18 cellular contexts compared by ENCODE assay signal in the genomic region with DNA sequence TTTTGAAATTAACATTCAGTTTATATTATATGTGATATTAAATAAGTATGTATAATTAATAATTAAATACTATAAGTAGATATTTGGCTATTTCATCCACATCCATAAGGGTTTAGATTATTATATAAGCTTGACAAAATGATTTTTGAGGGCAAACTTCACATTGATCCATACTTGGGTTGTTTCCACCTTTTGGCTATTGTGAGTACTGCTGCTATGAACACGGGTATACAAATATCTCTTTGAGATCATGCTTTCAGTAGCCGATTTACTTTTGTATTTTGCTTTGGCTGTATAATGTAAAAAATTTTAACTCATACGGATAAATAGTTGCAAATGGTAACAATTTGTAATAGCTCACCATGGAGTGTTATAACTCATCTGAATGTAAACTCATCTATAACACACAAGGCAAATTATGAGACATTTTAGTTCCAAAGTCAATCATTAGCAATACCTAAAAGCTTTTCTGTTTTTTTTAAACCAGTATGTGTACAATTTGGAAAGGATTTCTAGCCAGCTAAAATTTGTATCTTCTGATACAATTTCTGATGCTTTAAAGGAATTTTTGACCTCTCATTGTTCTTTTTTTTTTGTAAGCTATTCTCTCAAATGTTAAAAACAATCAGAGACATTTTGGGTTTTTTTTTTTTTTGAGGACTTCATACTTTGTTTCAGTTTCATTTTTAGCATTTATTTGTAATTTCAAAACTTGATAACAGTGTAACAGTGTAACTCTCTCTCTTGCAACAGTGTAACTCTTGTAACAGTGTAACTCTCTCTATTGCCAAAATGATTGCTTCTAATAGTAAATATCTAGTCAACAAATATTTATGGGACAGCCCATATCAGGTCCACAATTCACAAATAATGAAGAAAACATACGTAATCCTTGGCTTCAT. TPM values are rescaled to one million over a fixed set of nuclear protein-coding genes. Genes with fewer than 3 reads are reported as not detected.
A peak's percentile ranks its signal among the peaks of the same experiment; 100 is the strongest.
DNase-seq lines count a peak whose midpoint lies in the region; ATAC-seq and TF ChIP-seq lines count a peak whose summit lies in the region.
"Had no signal": no experiment of that assay in that cellular context is flagged by ENCODE, and none has a peak within 500 bp of the region (broad histone marks: within the 10 kb centered on the region; RNA-seq: fewer than 3 reads in every experiment).

No MANE protein-coding gene starts in this region.

- no peaks in the 10 kb centered on the region; the same call in 1 of the 2 replicates for H3K4me1 ChIP-seq in H9 (ENCODE audit: insufficient read depth, low read length)
- peaks cover 8% of the 10 kb centered on the region for H3K4me1 ChIP-seq in OCI-LY3 (ENCODE audit: low read length)
- H3K4me1 ChIP-seq in foreskin keratinocyte = no peaks in the 10 kb centered on the region
- H3K4me1 ChIP-seq: heart left ventricle, lower lobe of right lung, prostate gland, SJSA1 had no signal

- H2AFZ ChIP-seq in H9 (ENCODE audit: low read length) = no peak overlapping the region
- H2AFZ ChIP-seq in OCI-LY3 (ENCODE audit: low read depth, low read length) = peak overlapping the region; percentile 82; the same call in 1 of the 2 replicates

- no peak overlapping the region for H2AK5ac ChIP-seq in H9 (ENCODE audit: insufficient read length, low read length)

- H3K14ac ChIP-seq in H9 (ENCODE audit: insufficient read depth, low read length) = no peak overlapping the region

- no peak overlapping the region for H3K4ac ChIP-seq in H9 (ENCODE audit: low read depth, low read length)

- no peaks in the 10 kb centered on the region for H3K79me1 ChIP-seq in H9 (ENCODE audit: insufficient read depth, low read depth, low read length, poor library complexity, severe bottlenecking)

- H3K9me3 ChIP-seq in H9 (ENCODE audit: control insufficient read depth, low read depth, low read length) (no peaks in the 10 kb centered on the region), OCI-LY3 (ENCODE audit: insufficient read depth, low read length) (no peaks in the 10 kb centered on the region)
- H3K9me3 ChIP-seq: lower lobe of right lung, prostate gland, SJSA1 had no signal

- H4K8ac ChIP-seq in H9 (replicated peaks; ENCODE audit: insufficient read length, low read depth, low read length) = no peak overlapping the region

- H4K91ac ChIP-seq in H9 (ENCODE audit: insufficient read length, low read depth, low read length) = no peak overlapping the region

- no peaks in the 10 kb centered on the region for H4K20me1 ChIP-seq in H9 (ENCODE audit: control insufficient read depth, insufficient read depth, insufficient read length)
- H4K20me1 ChIP-seq in OCI-LY3 (ENCODE audit: insufficient read depth, low read length) = no peaks in the 10 kb centered on the region

- CTCF ChIA-PET in activated CD4-positive, alpha-beta T cell treated with anti-CD3 and anti-CD28 coated beads, Interleukin-2, amount 10 ng/mL, durations not matched to agents 7 days and 5 days (lab: Charles Lee) = interaction anchor here (0.6 to 1.3 kb wide), 3 partner anchors 10 to 21 kb away, joined by 3 to 4 read pairs (median 3); no protein-coding TSS in a partner anchor

- H3T11ph ChIP-seq in H9 (ENCODE audit: low read length) = no peak overlapping the region

- H3K56ac ChIP-seq in H9 (ENCODE audit: insufficient read length, low read depth, low read length) = no peak overlapping the region

- no peak overlapping the region for H2BK12ac ChIP-seq in H9 (ENCODE audit: insufficient read length, low read depth, low read length)

- H3K18ac ChIP-seq in H9 (ENCODE audit: insufficient read length, low read depth, low read length) = no peak overlapping the region

- H2BK20ac ChIP-seq in H9 (ENCODE audit: low read depth, low read length, poor library complexity, severe bottlenecking) = no peak overlapping the region

- H3K9ac ChIP-seq in H9 (ENCODE audit: extremely low read depth, insufficient read length, low read length) (no peak overlapping the region), OCI-LY3 (ENCODE audit: low read length) (no peak overlapping the region)

- no peak overlapping the region for H3K4me2 ChIP-seq in H9 (ENCODE audit: insufficient read depth, insufficient read length, low read length)
- peak overlapping the region; percentile 57 for H3K4me2 ChIP-seq in OCI-LY3 (ENCODE audit: low read length)

- no peak overlapping the region for H3K27ac ChIP-seq in H9 (ENCODE audit: insufficient read length, low read depth, low read length)
- H3K27ac ChIP-seq in OCI-LY3 (ENCODE audit: low read length) = no peak overlapping the region
- H3K27ac ChIP-seq in foreskin keratinocyte = no peak overlapping the region
- H3K27ac ChIP-seq: heart left ventricle, lower lobe of right lung, prostate gland, SJSA1 had no signal

- POLR2A ChIA-PET in activated CD4-positive, alpha-beta T cell treated with anti-CD3 and anti-CD28 coated beads, Interleukin-2, amount 10 ng/mL, durations not matched to agents 7 days and 5 days (lab: Charles Lee) = no interaction called here

- H3K36me3 Mint-ChIP-seq in activated CD4-positive, alpha-beta T cell treated with anti-CD3 and anti-CD28 coated beads, Interleukin-2, amount 10 ng/mL, durations not matched to agents 7 days and 5 days (ENCODE audit: low read depth) = no peaks in the 10 kb centered on the region
- H3K36me3 Mint-ChIP-seq in H9 (ENCODE audit: insufficient read depth in 1 of 3, low read depth in 3 of 3) (peaks cover 0 to 9% (median 3%) of the 10 kb centered on the region in 3 experiments; a peak in 4 of 7 replicates), neural crest cell (ENCODE audit: low read depth) (no peaks in the 10 kb centered on the region)
- H3K36me3 Mint-ChIP-seq: activated naive CD4-positive, alpha-beta T cell treated with anti-CD3 and anti-CD28 coated beads, Interleukin-2, amount 50 U/mL, for 72 hours had no signal

- H3K27me3 Mint-ChIP-seq in activated CD4-positive, alpha-beta T cell treated with anti-CD3 and anti-CD28 coated beads, Interleukin-2, amount 10 ng/mL, durations not matched to agents 7 days and 5 days = peaks cover 2% of the 10 kb centered on the region
- no peaks in the 10 kb centered on the region; the same call in 1 of the 2 replicates for H3K27me3 Mint-ChIP-seq in H9 (ENCODE audit: low read depth)
- H3K27me3 Mint-ChIP-seq in neural crest cell (ENCODE audit: low read depth) = peaks cover 50% of the 10 kb centered on the region

- TF ChIP-seq CTCF in H9 (conservative IDR thresholded peaks at IDR 0.05) (peak; percentile 34; the same call in 1 of the 3 replicates), OCI-LY3 (IDR thresholded peaks at IDR 0.05; ENCODE audit: low read depth, low read length) (no peak), neural crest cell (conservative IDR thresholded peaks at IDR 0.05) (peak; percentile 36), foreskin keratinocyte (conservative IDR thresholded peaks at IDR 0.05) (no peak)

- H2BK120ac ChIP-seq in H9 (ENCODE audit: low read depth, low read length, poor library complexity, severe bottlenecking) = no peak overlapping the region

- H3K4me1 Mint-ChIP-seq in activated CD4-positive, alpha-beta T cell treated with anti-CD3 and anti-CD28 coated beads, Interleukin-2, amount 10 ng/mL, durations not matched to agents 7 days and 5 days = peaks cover 21% of the 10 kb centered on the region
- H3K4me1 Mint-ChIP-seq in H9 (no peaks in the 10 kb centered on the region), neural crest cell (no peaks in the 10 kb centered on the region)

- H3K79me2 ChIP-seq in H9 (ENCODE audit: insufficient read depth, low read length) (no peaks in the 10 kb centered on the region), OCI-LY3 (ENCODE audit: low read length) (no peaks in the 10 kb centered on the region)

- H3K9me3 Mint-ChIP-seq in activated CD4-positive, alpha-beta T cell treated with anti-CD3 and anti-CD28 coated beads, Interleukin-2, amount 10 ng/mL, durations not matched to agents 7 days and 5 days = peaks cover 2% of the 10 kb centered on the region
- H3K9me3 Mint-ChIP-seq in H9 (peaks cover 6 to 12% of the 10 kb centered on the region in 2 experiments), neural crest cell (peaks cover 10% of the 10 kb centered on the region)
- H3K9me3 Mint-ChIP-seq: activated naive CD4-positive, alpha-beta T cell treated with anti-CD3 and anti-CD28 coated beads, Interleukin-2, amount 50 U/mL, for 72 hours had no signal

- no peak overlapping the region for H4K5ac ChIP-seq in H9 (ENCODE audit: insufficient read length, low read depth, low read length)

- H3K4me3 ChIP-seq in OCI-LY3 (ENCODE audit: low read length) = peak overlapping the region; percentile 29
- H3K4me3 ChIP-seq: heart left ventricle, lower lobe of right lung, prostate gland, SJSA1 had no signal

- intact Hi-C loops in posterior cingulate gyrus (cut with DNase I) = no loop called here

- H2BK15ac ChIP-seq in H9 (ENCODE audit: low read depth, low read length) = no peak overlapping the region

- peak overlapping the region; percentile 79 for H3K27ac Mint-ChIP-seq in activated CD4-positive, alpha-beta T cell treated with anti-CD3 and anti-CD28 coated beads, Interleukin-2, amount 10 ng/mL, durations not matched to agents 7 days and 5 days
- H3K27ac Mint-ChIP-seq in H9 (no peak overlapping the region), neural crest cell (ENCODE audit: unreplicated experiment) (no peak overlapping the region)

- H3K23ac ChIP-seq in H9 (ENCODE audit: insufficient read length, low read depth, low read length) = no peak overlapping the region

- WGBS in H9 (ENCODE audit: extremely low coverage, insufficient read length, low lambda C conversion rate) = no CpG with 5 or more reads among the region's 4 CpGs

- no peak overlapping the region for H2BK5ac ChIP-seq in H9 (ENCODE audit: insufficient read length, low read length)

- no peak for ATAC-seq in foreskin keratinocyte
- ATAC-seq: heart left ventricle, lower lobe of right lung had no signal

- DNase-seq in activated CD4-positive, alpha-beta T cell treated with anti-CD3 and anti-CD28 coated beads, Interleukin-2, amount 10 ng/mL, durations not matched to agents 7 days and 5 days = no peak
- no peak for DNase-seq in activated CD4-positive, alpha-beta T cell treated with anti-CD3 and anti-CD28 coated beads for 48 hours
- DNase-seq in H9 (no peak), neural crest cell (ENCODE audit: low read depth, low spot score) (no peak), posterior cingulate gyrus (no peak), foreskin keratinocyte (no peak), cerebellum (ENCODE audit: low spot score) (no peak)
- DNase-seq: ACHN; DMS79; heart left ventricle; lower lobe of right lung; NCI-H1092 treated with DMSO at 0.1 percent for 48 hours; NCI-H748 treated with DMSO at 0.1 percent for 48 hours; stimulated activated CD4-positive, alpha-beta T cell treated with anti-CD3 and anti-CD28 coated beads, Interleukin-4, amount 100 ng/mL, for 1 hour had no signal

- no peaks in the 10 kb centered on the region for H3K23me2 ChIP-seq in H9 (ENCODE audit: insufficient read length, low read depth, low read length, poor library complexity, severe bottlenecking)

- no peaks in the 10 kb centered on the region for H3K36me3 ChIP-seq in OCI-LY3 (replicated peaks; ENCODE audit: low read depth, low read length)
- H3K36me3 ChIP-seq: heart left ventricle, lower lobe of right lung, prostate gland, SJSA1 had no signal

- H3K4me3 Mint-ChIP-seq in activated CD4-positive, alpha-beta T cell treated with anti-CD3 and anti-CD28 coated beads, Interleukin-2, amount 10 ng/mL, durations not matched to agents 7 days and 5 days = peak overlapping the region; percentile 40
- H3K4me3 Mint-ChIP-seq in H9 (no peak overlapping the region), neural crest cell (no peak overlapping the region)

- no peaks in the 10 kb centered on the region for H3K27me3 ChIP-seq in H9 (ENCODE audit: insufficient read depth, low read length)
- H3K27me3 ChIP-seq in OCI-LY3 (ENCODE audit: low read depth, low read length) = no peaks in the 10 kb centered on the region
- no peaks in the 10 kb centered on the region for H3K27me3 ChIP-seq in foreskin keratinocyte
- H3K27me3 ChIP-seq: heart left ventricle, SJSA1 had no signal

RNA-seq across cellular contexts. Expression of gene ARX, which starts 51.8 kb away (rescaled TPM):
- not detected for total RNA-seq in activated CD4-positive, alpha-beta T cell treated with anti-CD3 and anti-CD28 coated beads, Interleukin-2, amount 10 ng/mL, durations not matched to agents 7 days and 5 days
- total RNA-seq in H9 (2021) (0.24 and 0.42 TPM in 2 replicates), neural crest cell (0.16 and 0.20 TPM in 2 replicates), foreskin keratinocyte (not detected in 2 replicates), cerebellum (not detected)
- not detected in 2 replicates for polyA plus RNA-seq in foreskin keratinocyte
- total RNA-seq: activated naive CD4-positive, alpha-beta T cell treated with anti-CD3 and anti-CD28 coated beads, Interleukin-2, amount 50 U/mL, for 72 hours; heart left ventricle; SJSA1 had no signal
- polyA plus RNA-seq: heart left ventricle had no signal

Comparison
In these comparisons a context has a peak if more than half of its experiments do, and no peak if none do; other contexts are left out.
1. CTCF ChIP-seq: peak in H9 (single experiment) and neural crest cell (single experiment); none in OCI-LY3 (single experiment) and foreskin keratinocyte (single experiment).